ENCODE assay signal across 5 cellular contexts in the genomic region with DNA sequence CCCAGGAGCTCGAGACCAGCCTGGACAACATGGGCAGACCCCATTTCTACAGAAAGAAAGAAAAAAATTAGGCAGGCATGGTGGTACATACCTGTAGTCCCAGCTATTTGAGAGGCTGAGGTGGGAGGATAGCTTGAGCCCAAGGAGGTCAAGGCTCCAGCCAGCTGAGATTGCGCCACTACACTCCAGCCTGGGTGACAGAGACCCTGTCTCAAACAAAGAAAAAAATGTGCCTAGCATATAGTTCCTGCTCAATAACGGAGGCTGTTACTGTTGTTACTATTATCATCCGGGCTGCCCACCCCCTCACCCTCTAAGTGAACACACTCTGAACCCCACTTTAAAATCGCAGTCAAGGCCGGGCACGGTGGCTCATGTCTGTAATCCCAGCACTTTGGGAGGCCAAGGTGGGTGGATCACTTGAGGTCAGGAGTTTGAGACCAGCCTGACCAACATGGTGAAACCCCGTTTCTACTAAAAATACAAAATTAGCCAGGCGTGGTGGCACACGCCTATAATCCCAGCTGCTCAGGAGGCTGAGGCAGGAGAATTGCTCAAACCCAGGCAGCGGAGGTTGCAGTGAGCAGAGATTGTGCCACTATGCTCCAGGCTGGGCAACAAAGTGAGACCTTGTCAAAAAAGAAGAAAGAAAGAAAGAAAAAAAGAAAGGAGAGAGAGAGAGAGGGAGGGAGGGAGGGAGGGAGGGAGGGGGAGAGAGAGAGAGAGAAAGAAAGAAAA. TPM values are rescaled to one million over a fixed set of nuclear protein-coding genes. Genes with fewer than 3 reads are reported as not detected.
"Had no signal": no experiment of that assay in that cellular context is flagged by ENCODE, and none has a peak within 500 bp of the region (broad histone marks: within the 10 kb centered on the region; RNA-seq: fewer than 3 reads in every experiment).

No MANE protein-coding gene starts in this region.

RNA-seq across cellular contexts. Expression of a gene that starts 35.0 kb away (rescaled TPM):
- total RNA-seq: activated CD4-positive, alpha-beta T cell treated with anti-CD3 and anti-CD28 coated beads, Interleukin-2, amount 10 ng/mL, durations not matched to agents 24 days and 14 days; activated CD8-positive, alpha-beta memory T cell treated with anti-CD3 and anti-CD28 coated beads for 36 hours; ascending aorta; bronchial epithelial cell; cardiac muscle cell had no signal
